Comparison of ENCODE assay signal across 19 cellular contexts in the genomic region with DNA sequence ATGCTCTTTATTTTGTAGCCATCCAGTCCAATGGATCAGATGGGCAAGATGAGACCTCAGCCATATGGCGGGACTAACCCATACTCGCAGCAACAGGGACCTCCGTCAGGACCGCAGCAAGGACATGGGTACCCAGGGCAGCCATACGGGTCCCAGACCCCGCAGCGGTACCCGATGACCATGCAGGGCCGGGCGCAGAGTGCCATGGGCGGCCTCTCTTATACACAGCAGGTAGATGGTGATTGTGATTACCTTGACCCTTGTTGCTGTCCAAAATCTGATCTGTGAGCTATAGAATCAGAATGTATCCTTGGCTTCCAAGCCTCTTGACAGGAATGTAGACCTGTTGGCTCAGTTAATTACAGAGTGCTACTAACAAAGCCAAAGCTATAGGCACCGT. TPM values are rescaled to one million over a fixed set of nuclear protein-coding genes. Genes with fewer than 3 reads are reported as not detected.
DNase-seq lines count a peak whose midpoint lies in the region; ATAC-seq lines count a peak whose summit lies in the region.
"Had no signal": no experiment of that assay in that cellular context is flagged by ENCODE, and none has a peak within 500 bp of the region (broad histone marks: within the 10 kb centered on the region; RNA-seq: fewer than 3 reads in every experiment).

No MANE protein-coding gene starts in this region.

- peaks cover 74% of the 10 kb centered on the region for H3K4me1 ChIP-seq in CD4-positive, alpha-beta memory T cell (ENCODE audit: insufficient read depth, low read length)

- H3K4me3 ChIP-seq in CD4-positive, alpha-beta memory T cell (ENCODE audit: low read length in 2 of 2) = no peak overlapping the region
- H3K4me3 ChIP-seq: GM12878 had no signal

- intact Hi-C loops in CD4-positive, alpha-beta memory T cell (cut with micrococcal nuclease) = no loop called here

- DNase-seq in T-helper 2 cell treated with Interferon-gamma antibody and Interleukin-4, amounts not matched to agents 5 μg/mL and 100 μg/mL, for 36 hours (ENCODE audit: low spot score) = no peak
- no peak for DNase-seq in T-helper 2 cell
- no peak for DNase-seq in CD4-positive, alpha-beta memory T cell
- no peak for DNase-seq in natural killer cell treated with Interleukin-12 subunit alpha and Interleukin-12 subunit beta and Interleukin-15 and Interleukin-18, amount 100 ng/mL, for 72 hours (ENCODE audit: low spot score)
- DNase-seq in T1000 (lab: John Stamatoyannopoulos, UW) = no peak
- DNase-seq in NCI-H2029 (lab: John Stamatoyannopoulos, UW) = no peak
- DNase-seq: 8988T, C1 segment of cervical spinal cord, DMS79, H9, Karpas-422, MM.1S, NCI-H1105, NCI-H187 treated with DMSO at 0.1 percent for 48 hours, NCI-H2171 treated with DMSO at 0.1 percent for 48 hours, NCI-H510A had no signal

- peaks cover 45% of the 10 kb centered on the region for H3K36me3 ChIP-seq in CD4-positive, alpha-beta memory T cell (ENCODE audit: insufficient read depth, low read length)

- no peaks in the 10 kb centered on the region for H3K27me3 ChIP-seq in CD4-positive, alpha-beta memory T cell (ENCODE audit: insufficient read depth, low read length)

- H3K4me1 Mint-ChIP-seq in T-helper 2 cell treated with Interferon-gamma antibody and Interleukin-4, amounts not matched to agents 5 μg/mL and 100 μg/mL, for 36 hours (ENCODE audit: low read depth) = peaks cover 57% of the 10 kb centered on the region
- H3K4me1 Mint-ChIP-seq in CD4-positive, alpha-beta memory T cell = peaks cover 61 to 95% (median 80%) of the 10 kb centered on the region in 4 donors
- peaks cover 90% of the 10 kb centered on the region for H3K4me1 Mint-ChIP-seq in activated naive CD8-positive, alpha-beta T cell (ENCODE audit: low read depth)
- peaks cover 78% of the 10 kb centered on the region in 2 donors for H3K4me1 Mint-ChIP-seq in natural killer cell treated with Interleukin-12 subunit alpha and Interleukin-12 subunit beta and Interleukin-15 and Interleukin-18, amount 100 ng/mL, for 72 hours (ENCODE audit: low read depth in 2 of 2)

- CTCF ChIA-PET in CD4-positive, alpha-beta memory T cell (lab: Charles Lee; ENCODE audit: partially characterized antibody) = interaction anchor here (0.7 to 3.3 kb wide), 4 partner anchors 15 to 59 kb away, joined by 3 to 17 read pairs (median 4); a partner anchor contains a TSS

- ATAC-seq in natural killer cell treated with Interleukin-12 subunit alpha and Interleukin-12 subunit beta and Interleukin-15 and Interleukin-18, amount 100 ng/mL, for 72 hours = no peak
- no peak for ATAC-seq in HG03196 (IDR thresholded peaks at IDR 0.05; ENCODE audit: unreplicated experiment)
- ATAC-seq: GM12878 had no signal

- no peaks in the 10 kb centered on the region for H3K9me3 Mint-ChIP-seq in T-helper 2 cell treated with Interferon-gamma antibody and Interleukin-4, amounts not matched to agents 5 μg/mL and 100 μg/mL, for 36 hours
- H3K9me3 Mint-ChIP-seq in CD4-positive, alpha-beta memory T cell = no peaks in the 10 kb centered on the region
- H3K9me3 Mint-ChIP-seq in activated naive CD8-positive, alpha-beta T cell (ENCODE audit: low read depth) = no peaks in the 10 kb centered on the region
- no peaks in the 10 kb centered on the region for H3K9me3 Mint-ChIP-seq in natural killer cell treated with Interleukin-12 subunit alpha and Interleukin-12 subunit beta and Interleukin-15 and Interleukin-18, amount 100 ng/mL, for 72 hours
- H3K9me3 Mint-ChIP-seq: H9 had no signal

- H3K27ac ChIP-seq in CD4-positive, alpha-beta memory T cell (ENCODE audit: low read depth, low read length) = peak overlapping the region; percentile 8

- H3K36me3 Mint-ChIP-seq in T-helper 2 cell treated with Interferon-gamma antibody and Interleukin-4, amounts not matched to agents 5 μg/mL and 100 μg/mL, for 36 hours (ENCODE audit: low read depth) = peaks cover 48% of the 10 kb centered on the region
- peaks cover 26 to 52% of the 10 kb centered on the region in 2 donors for H3K36me3 Mint-ChIP-seq in CD4-positive, alpha-beta memory T cell
- H3K36me3 Mint-ChIP-seq in activated naive CD8-positive, alpha-beta T cell = peaks cover 14% of the 10 kb centered on the region
- H3K36me3 Mint-ChIP-seq in natural killer cell treated with Interleukin-12 subunit alpha and Interleukin-12 subunit beta and Interleukin-15 and Interleukin-18, amount 100 ng/mL, for 72 hours = peaks cover 32% of the 10 kb centered on the region

- POLR2A ChIA-PET in CD4-positive, alpha-beta memory T cell (lab: Charles Lee; ENCODE audit: partially characterized antibody) = interaction anchor here (1.0 to 6.9 kb wide), 4 partner anchors 9 to 58 kb away, joined by 4 to 40 read pairs (median 16); a partner anchor contains a TSS

- no peak overlapping the region for H3K4me3 Mint-ChIP-seq in T-helper 2 cell treated with Interferon-gamma antibody and Interleukin-4, amounts not matched to agents 5 μg/mL and 100 μg/mL, for 36 hours
- H3K4me3 Mint-ChIP-seq in CD4-positive, alpha-beta memory T cell = no peak overlapping the region
- no peak overlapping the region for H3K4me3 Mint-ChIP-seq in activated naive CD8-positive, alpha-beta T cell
- H3K4me3 Mint-ChIP-seq in natural killer cell treated with Interleukin-12 subunit alpha and Interleukin-12 subunit beta and Interleukin-15 and Interleukin-18, amount 100 ng/mL, for 72 hours = peak overlapping the region; percentile 36
- H3K4me3 Mint-ChIP-seq: H9 had no signal

- H3K9me3 ChIP-seq in CD4-positive, alpha-beta memory T cell (ENCODE audit: control insufficient read depth in 1 of 2, low read length in 2 of 2) = no peaks in the 10 kb centered on the region

- H3K27me3 Mint-ChIP-seq in T-helper 2 cell treated with Interferon-gamma antibody and Interleukin-4, amounts not matched to agents 5 μg/mL and 100 μg/mL, for 36 hours (ENCODE audit: low read depth) = no peaks in the 10 kb centered on the region
- H3K27me3 Mint-ChIP-seq in CD4-positive, alpha-beta memory T cell = no peaks in the 10 kb centered on the region
- no peaks in the 10 kb centered on the region for H3K27me3 Mint-ChIP-seq in activated naive CD8-positive, alpha-beta T cell
- H3K27me3 Mint-ChIP-seq in natural killer cell treated with Interleukin-12 subunit alpha and Interleukin-12 subunit beta and Interleukin-15 and Interleukin-18, amount 100 ng/mL, for 72 hours = no peaks in the 10 kb centered on the region

- H3K27ac Mint-ChIP-seq in T-helper 2 cell treated with Interferon-gamma antibody and Interleukin-4, amounts not matched to agents 5 μg/mL and 100 μg/mL, for 36 hours = peak overlapping the region; percentile 26
- peak overlapping the region in 6 of 7 donors; percentile 21 to 88 (median 54) for H3K27ac Mint-ChIP-seq in CD4-positive, alpha-beta memory T cell
- peak overlapping the region; percentile 79 for H3K27ac Mint-ChIP-seq in activated naive CD8-positive, alpha-beta T cell
- H3K27ac Mint-ChIP-seq in natural killer cell treated with Interleukin-12 subunit alpha and Interleukin-12 subunit beta and Interleukin-15 and Interleukin-18, amount 100 ng/mL, for 72 hours = peak overlapping the region; percentile 71 to 72
- H3K27ac Mint-ChIP-seq: H9 had no signal

RNA-seq across cellular contexts. Expression of a gene that starts 33.8 kb away (rescaled TPM):
- 100 to 1,000 TPM; 112 to 127 TPM for total RNA-seq in CD4-positive, alpha-beta memory T cell
- 10 to 100 TPM in 1 of 2 donors, 1 to 10 TPM in 1; 4.2 to 30.4 TPM for polyA plus RNA-seq in CD4-positive, alpha-beta memory T cell
- 100 to 1,000 TPM; 132 to 196 TPM for total RNA-seq in natural killer cell treated with Interleukin-12 subunit alpha and Interleukin-12 subunit beta and Interleukin-15 and Interleukin-18, amount 100 ng/mL, for 72 hours

RNA-seq across cellular contexts. Expression of a gene that starts 58.1 kb away (rescaled TPM):
- total RNA-seq in CD4-positive, alpha-beta memory T cell = 10 to 100 TPM; 17.7 to 18.2 TPM
- polyA plus RNA-seq in CD4-positive, alpha-beta memory T cell = 10 to 100 TPM in 1 of 2 donors, 1 to 10 TPM in 1; 7.9 to 13.2 TPM
- 10 to 100 TPM; 44.3 to 60.2 TPM for total RNA-seq in natural killer cell treated with Interleukin-12 subunit alpha and Interleukin-12 subunit beta and Interleukin-15 and Interleukin-18, amount 100 ng/mL, for 72 hours

Comparison
In these comparisons a context has a peak if more than half of its experiments do, and no peak if none do; other contexts are left out.
1. H3K27ac Mint-ChIP-seq: peak in every context shown above with its lines; median percentile 79 in activated naive CD8-positive, alpha-beta T cell; 72 in natural killer cell treated with Interleukin-12 subunit alpha and Interleukin-12 subunit beta and Interleukin-15 and Interleukin-18, amount 100 ng/mL, for 72 hours; 54 in CD4-positive, alpha-beta memory T cell; 26 in T-helper 2 cell treated with Interferon-gamma antibody and Interleukin-4, amounts not matched to agents 5 μg/mL and 100 μg/mL, for 36 hours.